ENCODE assay signal across 8 cellular contexts in genomic region chr3:9951598-9951961, GRCh38. TPM values are rescaled to one million over a fixed set of nuclear protein-coding genes. Genes with fewer than 3 reads are reported as not detected.
DNase-seq lines count a peak whose midpoint lies in the region; ATAC-seq, FAIRE-seq and TF ChIP-seq lines count a peak whose summit lies in the region.

No MANE protein-coding gene starts in this region.

- TF ChIP-seq EP300 in suprapubic skin (IDR thresholded peaks at IDR 0.05), result no peak

- no peaks in the 10 kb centered on the region for H3K36me3 Mint-ChIP-seq in activated CD8-positive, alpha-beta memory T cell treated with anti-CD3 and anti-CD28 coated beads, Interleukin-2, amount 10 ng/mL, durations not matched to agents 7 days and 5 days

- H3K27ac ChIP-seq in iPS DF 6.9 (ENCODE audit: low read length) (no peak overlapping the region), suprapubic skin (no peak overlapping the region), small intestine (ENCODE audit: low read depth in 1 of 2, low read length in 1 of 2) (no peak overlapping the region)

- ATAC-seq in activated CD8-positive, alpha-beta memory T cell treated with anti-CD3 and anti-CD28 coated beads, Interleukin-2, amount 10 ng/mL, durations not matched to agents 7 days and 5 days, result peak; percentile 10
- no peak for ATAC-seq in GM21381 (IDR thresholded peaks at IDR 0.05; ENCODE audit: unreplicated experiment)

- TF ChIP-seq CTCF in WI38 (IDR thresholded peaks at IDR 0.05; ENCODE audit: low read depth, low read length) (no peak), suprapubic skin (IDR thresholded peaks at IDR 0.05) (no peak)

- H3K27me3 ChIP-seq in iPS DF 6.9 (ENCODE audit: control insufficient read depth, insufficient read depth, low read length) (no peaks in the 10 kb centered on the region), suprapubic skin (no peaks in the 10 kb centered on the region), small intestine (ENCODE audit: control insufficient read depth in 2 of 2, insufficient read depth in 2 of 2, low read length in 2 of 2) (no peaks in the 10 kb centered on the region)

- H3K4me1 ChIP-seq in iPS DF 6.9 (ENCODE audit: control insufficient read depth, insufficient read depth, low read length) (peaks cover 4% of the 10 kb centered on the region; the same call in 1 of the 2 replicates), suprapubic skin (peaks cover 28% of the 10 kb centered on the region), small intestine (ENCODE audit: control insufficient read depth in 2 of 2, insufficient read depth in 1 of 2, low read depth in 1 of 2, low read length in 1 of 2) (no peaks in the 10 kb centered on the region)

- no peak for DNase-seq in activated CD8-positive, alpha-beta memory T cell treated with anti-CD3 and anti-CD28 coated beads, Interleukin-2, amount 10 ng/mL, durations not matched to agents 7 days and 5 days
- DNase-seq in activated CD8-positive, alpha-beta memory T cell treated with anti-CD3 and anti-CD28 coated beads for 24 hours, result no peak
- DNase-seq in iPS DF 6.9 (ENCODE audit: low read depth, low spot score), result no peak
- DNase-seq in suprapubic skin (ENCODE audit: low spot score in 2 of 2), result no peak
- no peak for DNase-seq in NCI-H446 (lab: John Stamatoyannopoulos, UW)
- no peak for DNase-seq in small intestine

- H3K27ac Mint-ChIP-seq in activated CD8-positive, alpha-beta memory T cell treated with anti-CD3 and anti-CD28 coated beads, Interleukin-2, amount 10 ng/mL, durations not matched to agents 7 days and 5 days, result no peak overlapping the region

- CTCF ChIA-PET in activated CD8-positive, alpha-beta memory T cell treated with anti-CD3 and anti-CD28 coated beads, Interleukin-2, amount 10 ng/mL, durations not matched to agents 7 days and 5 days (lab: Charles Lee), result interaction anchor here (0.6 to 1.8 kb wide), 5 partner anchors 8 to 102 kb away, joined by 3 to 5 read pairs (median 3); partner anchors contain the start of gene CRELD1

- TF ChIP-seq POLR2A in suprapubic skin (IDR thresholded peaks at IDR 0.05), result no peak

- H3K4me3 ChIP-seq in WI38 (ENCODE audit: low read depth, low read length) (peak overlapping the region; percentile 63), iPS DF 6.9 (ENCODE audit: low read length) (peak overlapping the region; percentile 91), suprapubic skin (peak overlapping the region; percentile 63), small intestine (ENCODE audit: low read depth in 1 of 2, low read length in 2 of 2) (peak overlapping the region in 1 of 2 donors; percentile 53)

- FAIRE-seq in small intestine (lab: Jason Lieb, UNC), result no peak

- H3K4me3 Mint-ChIP-seq in activated CD8-positive, alpha-beta memory T cell treated with anti-CD3 and anti-CD28 coated beads, Interleukin-2, amount 10 ng/mL, durations not matched to agents 7 days and 5 days, result peak overlapping the region; percentile 76

- peaks cover 18% of the 10 kb centered on the region for H3K4me1 Mint-ChIP-seq in activated CD8-positive, alpha-beta memory T cell treated with anti-CD3 and anti-CD28 coated beads, Interleukin-2, amount 10 ng/mL, durations not matched to agents 7 days and 5 days

- no peaks in the 10 kb centered on the region for H3K27me3 Mint-ChIP-seq in activated CD8-positive, alpha-beta memory T cell treated with anti-CD3 and anti-CD28 coated beads, Interleukin-2, amount 10 ng/mL, durations not matched to agents 7 days and 5 days

- no peaks in the 10 kb centered on the region for H3K9me3 Mint-ChIP-seq in activated CD8-positive, alpha-beta memory T cell treated with anti-CD3 and anti-CD28 coated beads, Interleukin-2, amount 10 ng/mL, durations not matched to agents 7 days and 5 days (ENCODE audit: low read depth)

- WGBS in iPS DF 6.9 (ENCODE audit: insufficient coverage, insufficient read length), result no CpG with 5 or more reads among the region's 10 CpGs
- 35% methylated on average over 10 of the region's 10 CpGs for WGBS in suprapubic skin
- 29 to 42% (median 38%) methylated on average over 10 of the region's 10 CpGs for WGBS in small intestine, 3 donors

- H3K36me3 ChIP-seq in iPS DF 6.9 (ENCODE audit: control insufficient read depth, insufficient read depth, low read length) (no peaks in the 10 kb centered on the region), suprapubic skin (peaks cover 4% of the 10 kb centered on the region), small intestine (ENCODE audit: control insufficient read depth in 2 of 2, insufficient read depth in 2 of 2, low read length in 2 of 2) (no peaks in the 10 kb centered on the region)

- no peaks in the 10 kb centered on the region for H3K9me3 ChIP-seq in iPS DF 6.9 (ENCODE audit: control insufficient read depth, insufficient read depth, low read length)
- no peaks in the 10 kb centered on the region for H3K9me3 ChIP-seq in suprapubic skin
- H3K9me3 ChIP-seq in small intestine (ENCODE audit: control insufficient read depth, low read depth), result no peaks in the 10 kb centered on the region

RNA-seq across cellular contexts. Expression of gene PRRT3, which starts 0.6 kb away (rescaled TPM):
- total RNA-seq in activated CD8-positive, alpha-beta memory T cell treated with anti-CD3 and anti-CD28 coated beads, Interleukin-2, amount 10 ng/mL, durations not matched to agents 7 days and 5 days, result 1 to 10 TPM; 3.5 to 6.4 TPM
- total RNA-seq in suprapubic skin, result 1 to 10 TPM; 2.5 to 6.1 (median 3.0) TPM
- polyA plus RNA-seq in small intestine, result under 1 TPM; 0.45 to 0.84 (median 0.81) TPM

RNA-seq across cellular contexts. Expression of gene CRELD1, which starts 17.9 kb away (rescaled TPM):
- total RNA-seq in activated CD8-positive, alpha-beta memory T cell treated with anti-CD3 and anti-CD28 coated beads, Interleukin-2, amount 10 ng/mL, durations not matched to agents 7 days and 5 days, result 10 to 100 TPM; 17.4 to 18.9 TPM
- 10 to 100 TPM; 18.9 to 46.7 (median 26.0) TPM for total RNA-seq in suprapubic skin
- polyA plus RNA-seq in small intestine, result 10 to 100 TPM; 16.2 to 34.3 (median 30.0) TPM

RNA-seq across cellular contexts. Expression of gene IL17RC, which starts 34.7 kb away (rescaled TPM):
- total RNA-seq in activated CD8-positive, alpha-beta memory T cell treated with anti-CD3 and anti-CD28 coated beads, Interleukin-2, amount 10 ng/mL, durations not matched to agents 7 days and 5 days, result under 1 TPM; 0.30 to 0.41 TPM
- total RNA-seq in suprapubic skin, result 100 to 1,000 TPM in 3 of 4 donors, 10 to 100 TPM in 1; 92.5 to 185 (median 137) TPM
- polyA plus RNA-seq in small intestine, result 10 to 100 TPM; 35.7 to 96.2 (median 45.0) TPM

RNA-seq across cellular contexts. Expression of gene EMC3, which starts 35.1 kb away (rescaled TPM):
- 10 to 100 TPM; 52.5 to 63.8 TPM for total RNA-seq in activated CD8-positive, alpha-beta memory T cell treated with anti-CD3 and anti-CD28 coated beads, Interleukin-2, amount 10 ng/mL, durations not matched to agents 7 days and 5 days
- total RNA-seq in suprapubic skin, result 10 to 100 TPM; 41.8 to 82.1 (median 77.5) TPM
- 10 to 100 TPM; 21.9 to 74.6 (median 27.5) TPM for polyA plus RNA-seq in small intestine

RNA-seq across cellular contexts. Expression of gene IL17RE, which starts 48.9 kb away (rescaled TPM):
- total RNA-seq in activated CD8-positive, alpha-beta memory T cell treated with anti-CD3 and anti-CD28 coated beads, Interleukin-2, amount 10 ng/mL, durations not matched to agents 7 days and 5 days, result 1 to 10 TPM in 1 of 2 experiments, under 1 TPM in 1; 0.68 to 1.9 TPM
- 100 to 1,000 TPM in 1 of 4 donors, 10 to 100 TPM in 3; 49.2 to 116 (median 77.8) TPM for total RNA-seq in suprapubic skin
- polyA plus RNA-seq in small intestine, result 10 to 100 TPM; 31.3 to 59.3 (median 41.4) TPM

Comparison
In these comparisons a context has a peak if more than half of its experiments do, and no peak if none do; other contexts are left out.
1. RNA of gene IL17RC, which starts 34.7 kb away (total RNA-seq): 92.5 to 185 TPM in suprapubic skin; 0.30 to 0.41 TPM in activated CD8-positive, alpha-beta memory T cell treated with anti-CD3 and anti-CD28 coated beads, Interleukin-2, amount 10 ng/mL, durations not matched to agents 7 days and 5 days; every median in the first group is over 10 times any median in the second.